23 cellular contexts compared by ENCODE assay signal in genomic region chr1:149929847-149930246, GRCh38. TPM values are rescaled to one million over a fixed set of nuclear protein-coding genes. Genes with fewer than 3 reads are reported as not detected.
A peak's percentile ranks its signal among the peaks of the same experiment; 100 is the strongest.
DNase-seq lines count a peak whose midpoint lies in the region; TF ChIP-seq lines count a peak whose summit lies in the region.
"Had no signal": no experiment of that assay in that cellular context is flagged by ENCODE, and none has a peak within 500 bp of the region (broad histone marks: within the 10 kb centered on the region; RNA-seq: fewer than 3 reads in every experiment).

No MANE protein-coding gene starts in this region.

- no peak overlapping the region for H3K4me3 Mint-ChIP-seq in activated T-cell treated with anti-CD3 and anti-CD28 coated beads, Interleukin-2, amount 50 U/mL, for 24 hours
- H3K4me3 Mint-ChIP-seq in mesothelial cell of epicardium (no peak overlapping the region), Caco-2 (ENCODE audit: unreplicated experiment) (no peak overlapping the region)
- H3K4me3 Mint-ChIP-seq: T-helper 17 cell had no signal

- no TSS peak for BruUV-seq in Caco-2 (replicated peaks; lab: Mats Ljungman, UMichigan)

- no peak for DNase-seq in activated T-cell treated with anti-CD3 and anti-CD28 coated beads, Interleukin-2, amount 50 U/mL, for 24 hours
- no peak for DNase-seq in activated T-cell treated with anti-CD3 and anti-CD28 coated beads, Interleukin-2, amount 50 U/mL, for 48 hours
- DNase-seq in ascending aorta (ENCODE audit: low spot score in 2 of 2) (no peak), mesothelial cell of epicardium (ENCODE audit: low spot score in 2 of 2, unreplicated experiment in 2 of 2) (no peak), tibial artery (no peak), spleen (no peak), D341Med (ENCODE audit: low spot score) (no peak), Caco-2 (no peak)
- DNase-seq: activated CD4-positive, alpha-beta T cell treated with anti-CD3 and anti-CD28 coated beads, Interleukin-2, amount 50 U/mL, for 48 hours; activated naive CD4-positive, alpha-beta T cell treated with anti-CD3 and anti-CD28 coated beads, Interleukin-2, amount 50 U/mL, for 16 hours; heart left ventricle; MM.1S; NCI-H1694 treated with DMSO at 0.1 percent for 48 hours; NCI-H226; NCI-H82; PC-9; SHP77 treated with DMSO at 0.1 percent for 48 hours; stimulated activated CD4-positive, alpha-beta T cell treated with anti-CD3 and anti-CD28 coated beads, Interleukin-4, amount 100 ng/mL, for 4 hours; stomach; T-helper 17 cell; WERI-Rb-1 had no signal

- TF ChIP-seq CTCF in ascending aorta (IDR thresholded peaks at IDR 0.05), result no peak
- TF ChIP-seq CTCF in mesothelial cell of epicardium (IDR thresholded peaks at IDR 0.05; ENCODE audit: unreplicated experiment), result no peak
- no peak for TF ChIP-seq CTCF in tibial artery (IDR thresholded peaks at IDR 0.05)
- TF ChIP-seq CTCF in spleen (IDR thresholded peaks at IDR 0.05 in 8 of 11, conservative IDR thresholded peaks at IDR 0.05 in 3 of 11), result no peak
- TF ChIP-seq CTCF in Caco-2 (IDR thresholded peaks at IDR 0.05; ENCODE audit: insufficient read depth in 1 of 2, low read depth in 1 of 2, low read length in 1 of 2, severe bottlenecking in 1 of 2, unreplicated experiment in 1 of 2), result no peak

- no peaks in the 10 kb centered on the region for H3K9me3 Mint-ChIP-seq in activated T-cell treated with anti-CD3 and anti-CD28 coated beads, Interleukin-2, amount 50 U/mL, for 24 hours
- H3K9me3 Mint-ChIP-seq in mesothelial cell of epicardium (no peaks in the 10 kb centered on the region), Caco-2 (ENCODE audit: unreplicated experiment) (no peaks in the 10 kb centered on the region)

- POLR2A ChIA-PET in Caco-2 (lab: Charles Lee), result no interaction called here

- peaks cover 42% of the 10 kb centered on the region for H3K4me1 Mint-ChIP-seq in activated T-cell treated with anti-CD3 and anti-CD28 coated beads, Interleukin-2, amount 50 U/mL, for 24 hours (ENCODE audit: low read depth)
- H3K4me1 Mint-ChIP-seq in mesothelial cell of epicardium (peaks cover 33% of the 10 kb centered on the region), Caco-2 (ENCODE audit: low read depth, unreplicated experiment) (peaks cover 7% of the 10 kb centered on the region)

- H3K27ac Mint-ChIP-seq in activated T-cell treated with anti-CD3 and anti-CD28 coated beads, Interleukin-2, amount 50 U/mL, for 24 hours, result peak overlapping the region; percentile 45
- H3K27ac Mint-ChIP-seq in mesothelial cell of epicardium, result peak overlapping the region; percentile 40
- no peak overlapping the region for H3K27ac Mint-ChIP-seq in Caco-2 (ENCODE audit: unreplicated experiment)

- H3K27ac ChIP-seq in ascending aorta (peak overlapping the region; percentile 83 to 89), tibial artery (peak overlapping the region; percentile 88 to 89), spleen (peak overlapping the region in 3 of 8 donors; percentile 19 to 99 (median 98))
- H3K27ac ChIP-seq: PC-9, vagina, WERI-Rb-1 had no signal

- no peaks in the 10 kb centered on the region for H3K27me3 ChIP-seq in ascending aorta
- H3K27me3 ChIP-seq in tibial artery, result no peaks in the 10 kb centered on the region
- no peaks in the 10 kb centered on the region for H3K27me3 ChIP-seq in spleen (replicated peaks in 1 of 7)
- H3K27me3 ChIP-seq in Caco-2 (replicated peaks; ENCODE audit: control insufficient read depth, insufficient read depth, low read length), result no peaks in the 10 kb centered on the region
- H3K27me3 ChIP-seq: BLaER1 treated with 17β-estradiol and CSF1 and Interleukin-3, amounts not matched to agents 10 nM and 100 nM; heart left ventricle; stomach; vagina had no signal

- peaks cover 33% of the 10 kb centered on the region for H3K36me3 Mint-ChIP-seq in activated T-cell treated with anti-CD3 and anti-CD28 coated beads, Interleukin-2, amount 50 U/mL, for 24 hours (ENCODE audit: low read depth)
- H3K36me3 Mint-ChIP-seq in mesothelial cell of epicardium, result peaks cover 41% of the 10 kb centered on the region
- peaks cover 42% of the 10 kb centered on the region for H3K36me3 Mint-ChIP-seq in Caco-2 (ENCODE audit: insufficient read depth, unreplicated experiment)

- intact Hi-C loops in ascending aorta (cut with DNase I), result no loop called here
- intact Hi-C loops in tibial artery (cut with DNase I; ENCODE audit: low total_unique reads), result loop anchor here (5.0 kb wide), 1 partner anchor 38 kb away; no protein-coding TSS in a partner anchor
- intact Hi-C loops in spleen (cut with DNase I; ENCODE audit: low total_unique reads), result no loop called here
- intact Hi-C loops in Caco-2 (cut with micrococcal nuclease; ENCODE audit: unreplicated experiment), result no loop called here

- peaks cover 8 to 22% of the 10 kb centered on the region in 2 donors for H3K4me1 ChIP-seq in ascending aorta
- H3K4me1 ChIP-seq in tibial artery, result peaks cover 0 to 38% (median 28%) of the 10 kb centered on the region in 4 donors
- peaks cover 19 to 58% (median 37%) of the 10 kb centered on the region in 6 donors for H3K4me1 ChIP-seq in spleen
- peaks cover 9% of the 10 kb centered on the region for H3K4me1 ChIP-seq in Caco-2

- TF ChIP-seq POLR2A in spleen (IDR thresholded peaks at IDR 0.05), result no peak

- H3K4me3 ChIP-seq in ascending aorta, result no peak overlapping the region
- H3K4me3 ChIP-seq in tibial artery, result no peak overlapping the region
- H3K4me3 ChIP-seq in spleen, result peak overlapping the region in 1 of 8 donors; percentile 13
- H3K4me3 ChIP-seq in Caco-2 (ENCODE audit: low read depth, low read length), result no peak overlapping the region
- H3K4me3 ChIP-seq: heart left ventricle, PC-9, stomach, vagina had no signal

- H3K9me3 ChIP-seq in ascending aorta, result no peaks in the 10 kb centered on the region
- no peaks in the 10 kb centered on the region for H3K9me3 ChIP-seq in tibial artery
- H3K9me3 ChIP-seq in spleen, result no peaks in the 10 kb centered on the region
- no peaks in the 10 kb centered on the region for H3K9me3 ChIP-seq in Caco-2
- H3K9me3 ChIP-seq: BLaER1 treated with 17β-estradiol and CSF1 and Interleukin-3, amounts not matched to agents 10 nM and 100 nM; heart left ventricle; stomach; vagina had no signal

- CTCF ChIA-PET in Caco-2 (lab: Charles Lee), result no interaction called here

- H3K36me3 ChIP-seq in ascending aorta (peaks cover 49 to 63% of the 10 kb centered on the region in 2 donors), tibial artery (peaks cover 27 to 70% (median 54%) of the 10 kb centered on the region in 3 donors), spleen (peaks cover 0 to 20% (median 18%) of the 10 kb centered on the region in 6 donors), Caco-2 (ENCODE audit: control insufficient read depth, insufficient read depth, low read length) (no peaks in the 10 kb centered on the region; the same call in 1 of the 2 replicates)

- no peaks in the 10 kb centered on the region for H3K27me3 Mint-ChIP-seq in activated T-cell treated with anti-CD3 and anti-CD28 coated beads, Interleukin-2, amount 50 U/mL, for 24 hours
- no peaks in the 10 kb centered on the region for H3K27me3 Mint-ChIP-seq in mesothelial cell of epicardium (ENCODE audit: low read depth)
- H3K27me3 Mint-ChIP-seq in Caco-2 (ENCODE audit: insufficient read depth, unreplicated experiment), result no peaks in the 10 kb centered on the region

- 73 to 87% (median 82%) methylated on average over 2 of the region's 2 CpGs for WGBS in spleen, 5 donors

RNA-seq across cellular contexts. Expression of gene SF3B4, which starts 2.2 kb away (rescaled TPM):
- total RNA-seq in ascending aorta (87.3 TPM), mesothelial cell of epicardium (68.7 to 72.8 TPM (median 69.2 TPM) in 3 replicates), spleen (10 to 100 TPM; 17.6 to 43.8 (median 40.5) TPM), Caco-2 (2022) (103 and 104 TPM in 2 replicates)
- 10 to 100 TPM; 19.7 to 27.8 (median 24.6) TPM for polyA plus RNA-seq in spleen

RNA-seq across cellular contexts. Expression of gene MTMR11, which starts 6.8 kb away (rescaled TPM):
- total RNA-seq in ascending aorta (39.8 TPM), mesothelial cell of epicardium (35.1 to 39.3 TPM (median 37.4 TPM) in 3 replicates), spleen (10 to 100 TPM in 2 of 7 donors, 1 to 10 TPM in 5; 4.4 to 16.2 (median 6.6) TPM), Caco-2 (2022) (2.2 and 2.3 TPM in 2 replicates)
- 1 to 10 TPM; 1.4 to 3.3 (median 2.1) TPM for polyA plus RNA-seq in spleen

RNA-seq across cellular contexts. Expression of gene SV2A, which starts 12.2 kb away (rescaled TPM):
- 5.9 TPM for total RNA-seq in ascending aorta
- total RNA-seq in mesothelial cell of epicardium, result 19.1 to 20.3 TPM (median 19.6 TPM) in 3 replicates
- total RNA-seq in spleen, result 1 to 10 TPM; 1.1 to 3.7 (median 2.5) TPM
- polyA plus RNA-seq in spleen, result under 1 TPM; 0.43 to 0.90 (median 0.64) TPM
- total RNA-seq in Caco-2 (2022), result 4.7 TPM in 2 replicates

RNA-seq across cellular contexts. Expression of gene BOLA1, which starts 30.5 kb away (rescaled TPM):
- 36.7 TPM for total RNA-seq in ascending aorta
- total RNA-seq in mesothelial cell of epicardium, result 11.6 to 12.4 TPM (median 11.7 TPM) in 3 replicates
- 10 to 100 TPM in 6 of 7 donors, 1 to 10 TPM in 1; 8.3 to 22.6 (median 14.7) TPM for total RNA-seq in spleen
- 10 to 100 TPM; 27.1 to 34.6 (median 33.9) TPM for polyA plus RNA-seq in spleen
- 22.7 and 22.9 TPM in 2 replicates for total RNA-seq in Caco-2 (2022)
